1 cellular context compared by ENCODE assay signal in genomic region chr12:120214626-120215356, GRCh38.
TF ChIP-seq lines count a peak whose summit lies in the region.

No MANE protein-coding gene starts in this region.

TF ChIP-seq in SK-N-SH, 30 proteins besides CTCF, POLR2A, EP300 and RAD21 (continued from another document):
- no peak for TF ChIP-seq ZBTB33 (IDR thresholded peaks at IDR 0.05; ENCODE audit: borderline replicate concordance, low read depth)
